In genomic region chr22:30402760-30403104, GRCh38 we compare ENCODE assay signal across 5 cellular contexts. TPM values are rescaled to one million over a fixed set of nuclear protein-coding genes. Genes with fewer than 3 reads are reported as not detected.
DNase-seq lines count a peak whose midpoint lies in the region; ATAC-seq and TF ChIP-seq lines count a peak whose summit lies in the region.
"Not testable (repeated sequence)": the region's sequence is repeated elsewhere in the genome, so short reads cannot be mapped to it uniquely, and the experiment has no call there.

No MANE protein-coding gene starts in this region.

- intact Hi-C loops in dendritic cell treated with granulocyte-macrophage colony-stimulating factor and Interleukin-4, amounts not matched to agents 40 ng/mL and 50 ng/mL, for 4 days (cut with micrococcal nuclease); right lobe of liver (cut with DNase I): not testable (repeated sequence)

- H3K36me3 Mint-ChIP-seq in WTC11; dendritic cell treated with granulocyte-macrophage colony-stimulating factor and Interleukin-4, amounts not matched to agents 40 ng/mL and 50 ng/mL, for 4 days (ENCODE audit: low read depth): not testable (repeated sequence)

- peaks cover 12 to 32% of the 10 kb centered on the region in 2 experiments for H3K36me3 ChIP-seq in HEK293 (ENCODE audit: control insufficient read depth in 2 of 2, insufficient read depth in 1 of 2, low read length in 2 of 2)
- H3K36me3 ChIP-seq in right lobe of liver: peaks cover 0 to 59% (median 15%) of the 10 kb centered on the region in 4 donors

- H3K27me3 Mint-ChIP-seq in WTC11 (ENCODE audit: low read depth): peaks cover 41% of the 10 kb centered on the region
- peaks cover 34% of the 10 kb centered on the region for H3K27me3 Mint-ChIP-seq in dendritic cell treated with granulocyte-macrophage colony-stimulating factor and Interleukin-4, amounts not matched to agents 40 ng/mL and 50 ng/mL, for 4 days

- 54% methylated on average over 2 of the region's 5 CpGs for WGBS in right lobe of liver (ENCODE audit: insufficient coverage, low coverage, low lambda C conversion rate, missing lambda C conversion rate)

- H3K27me3 ChIP-seq in right lobe of liver: not testable (repeated sequence)

- not testable (repeated sequence) for TF ChIP-seq POLR2A in right lobe of liver (IDR thresholded peaks at IDR 0.05)

- H3K27ac Mint-ChIP-seq in WTC11: not testable (repeated sequence)
- peak overlapping the region; percentile 37 for H3K27ac Mint-ChIP-seq in dendritic cell treated with granulocyte-macrophage colony-stimulating factor and Interleukin-4, amounts not matched to agents 40 ng/mL and 50 ng/mL, for 4 days

- H3K4me3 Mint-ChIP-seq in WTC11; dendritic cell treated with granulocyte-macrophage colony-stimulating factor and Interleukin-4, amounts not matched to agents 40 ng/mL and 50 ng/mL, for 4 days: not testable (repeated sequence)

- not testable (repeated sequence) for ATAC-seq in WTC11, right lobe of liver

- H3K9me3 Mint-ChIP-seq in WTC11; dendritic cell treated with granulocyte-macrophage colony-stimulating factor and Interleukin-4, amounts not matched to agents 40 ng/mL and 50 ng/mL, for 4 days: not testable (repeated sequence)

- peaks cover 21% of the 10 kb centered on the region for H3K4me1 Mint-ChIP-seq in WTC11
- peaks cover 21% of the 10 kb centered on the region for H3K4me1 Mint-ChIP-seq in dendritic cell treated with granulocyte-macrophage colony-stimulating factor and Interleukin-4, amounts not matched to agents 40 ng/mL and 50 ng/mL, for 4 days (ENCODE audit: low read depth)

- DNase-seq in WTC11 (ENCODE audit: low spot score); right lobe of liver: not testable (repeated sequence)

- TF ChIP-seq CTCF in HEK293 (tag by site-specific recombination; IDR thresholded peaks at IDR 0.05); WTC11 (IDR thresholded peaks at IDR 0.05); right lobe of liver (IDR thresholded peaks at IDR 0.05): not testable (repeated sequence)

- not testable (repeated sequence) for H3K4me3 ChIP-seq in HEK293 (ENCODE audit: low read depth, low read length); right lobe of liver

- CTCF ChIA-PET in HEK293 (lab: Yijun Ruan, JAX): interaction anchor here (0.6 to 2.8 kb wide), 6 partner anchors 15 to 729 kb away, joined by 3 to 13 read pairs (median 4); partner anchors contain the start of gene RNF215
- CTCF ChIA-PET in WTC11 (lab: Charles Lee): interaction anchor here (0.8 to 1.4 kb wide), 5 partner anchors 15 to 350 kb away, joined by 3 to 8 read pairs (median 6); partner anchors contain the start of gene RNF215

- not testable (repeated sequence) for H3K9me3 ChIP-seq in HEK293 (ENCODE audit: control insufficient read depth, insufficient read depth, low read depth, low read length); right lobe of liver

- not testable (repeated sequence) for H3K27ac ChIP-seq in HEK293 (ENCODE audit: extremely low read depth, low read depth, low read length)
- peak overlapping the region; percentile 82 for H3K27ac ChIP-seq in angular gyrus (ENCODE audit: low read depth, low read length)
- H3K27ac ChIP-seq in right lobe of liver: peak overlapping the region in 2 of 3 donors; percentile 56 to 90

- not testable (repeated sequence) for H3K4me1 ChIP-seq in HEK293 (ENCODE audit: control insufficient read depth, insufficient read depth, low read length)
- peaks cover 0 to 80% (median 34%) of the 10 kb centered on the region in 4 donors for H3K4me1 ChIP-seq in right lobe of liver

- POLR2A ChIA-PET in HEK293 (lab: Yijun Ruan, JAX) (interaction anchor here (1.2 kb wide), 1 partner anchor 21 kb away, joined by 4 read pairs; no protein-coding TSS in a partner anchor), WTC11 (lab: Charles Lee) (interaction anchor here (0.6 to 2.1 kb wide), 2 partner anchors 21 to 967 kb away, joined by 3 to 6 read pairs; no protein-coding TSS in a partner anchor)

TF ChIP-seq in HEK293, 187 proteins besides CTCF, POLR2A, EP300 and RAD21:
- TF ChIP-seq ZNF362 (tag by site-specific recombination; IDR thresholded peaks at IDR 0.05): 0 out of 2 replicates have a peak, but pooled peaks have one; percentile 47
- TF ChIP-seq ZNF121 (tag by site-specific recombination; IDR thresholded peaks at IDR 0.05): peak; percentile 87

TF ChIP-seq in WTC11, 78 proteins besides CTCF, POLR2A, EP300 and RAD21:
- peak; percentile 86; the same call in 1 of the 2 replicates for TF ChIP-seq ZNF121 (CRISPR knock-in tag; IDR thresholded peaks at IDR 0.05)

RNA-seq across cellular contexts. Expression of gene SEC14L2, which starts 5.9 kb away (rescaled TPM):
- 2.4 to 3.9 TPM (median 3.9 TPM) in 3 replicates for total RNA-seq in WTC11 (2021)
- 100 to 1,000 TPM in 3 of 6 experiments, 10 to 100 TPM in 3; 42.7 to 240 (median 101) TPM for total RNA-seq in right lobe of liver

RNA-seq across cellular contexts. Expression of gene RNF215, which starts 15.5 kb away (rescaled TPM):
- total RNA-seq in WTC11 (2021) (25.4 to 28.6 TPM (median 27.6 TPM) in 3 replicates), right lobe of liver (10 to 100 TPM in 1 of 6 experiments, 1 to 10 TPM in 5; 6.2 to 10.0 (median 7.4) TPM)

RNA-seq across cellular contexts. Expression of gene MTFP1, which starts 22.8 kb away (rescaled TPM):
- total RNA-seq in WTC11 (2021) (75.0 to 78.7 TPM (median 75.5 TPM) in 3 replicates), right lobe of liver (10 to 100 TPM in 3 of 6 experiments, 1 to 10 TPM in 3; 4.2 to 30.1 (median 9.1) TPM)

RNA-seq across cellular contexts. Expression of gene CCDC157, which starts 45.9 kb away (rescaled TPM):
- total RNA-seq in WTC11 (2021): 3.8 to 6.5 TPM (median 4.2 TPM) in 3 replicates
- 1 to 10 TPM in 3 of 6 experiments, under 1 TPM in 3; 0.54 to 2.9 (median 0.86) TPM for total RNA-seq in right lobe of liver

RNA-seq across cellular contexts. Expression of gene SF3A1, which starts 46.0 kb away (rescaled TPM):
- total RNA-seq in WTC11 (2021) (214 to 272 TPM (median 227 TPM) in 3 replicates), right lobe of liver (10 to 100 TPM; 42.6 to 72.8 (median 66.5) TPM)
